ENCODE assay signal across 28 cellular contexts in genomic region chr12:48390026-48390425, GRCh38.
"Had no signal": no experiment of that assay in that cellular context is flagged by ENCODE, and none has a peak within 500 bp of the region (broad histone marks: within the 10 kb centered on the region; RNA-seq: fewer than 3 reads in every experiment).

No MANE protein-coding gene starts in this region.

- H3K36me3 Mint-ChIP-seq: activated CD4-positive, alpha-beta memory T cell treated with anti-CD3 and anti-CD28 coated beads for 36 hours; natural killer cell; stimulated activated memory B cell treated with anti-CD40 and anti-IgM and Interleukin-4, amounts not matched to agents 10 μg/mL and 1 μg/mL and 100 μg/mL, for 72 hours; type B pancreatic cell had no signal

- H3K4me3 ChIP-seq: esophagus muscularis mucosa, heart right ventricle, lung, right lobe of liver, skin epidermis, uterus had no signal

- H3K4me1 ChIP-seq: right lobe of liver, uterus had no signal

- H3K9me3 ChIP-seq: esophagus muscularis mucosa, right lobe of liver, uterus had no signal

- H3K27ac ChIP-seq: esophagus muscularis mucosa, right lobe of liver, VCaP had no signal

- DNase-seq: activated CD4-positive, alpha-beta memory T cell treated with anti-CD3 and anti-CD28 coated beads for 36 hours; activated CD4-positive, alpha-beta T cell treated with anti-CD3 and anti-CD28 coated beads for 4 hours; activated gamma-delta T cell treated with Interleukin-2 at 50 U/mL for 16 hours; activated naive CD4-positive, alpha-beta T cell treated with anti-CD3 and anti-CD28 coated beads, Interleukin-2, amount 50 U/mL, for 16 hours; activated T-cell treated with anti-CD3 and anti-CD28 coated beads, Interleukin-2, amount 50 U/mL, for 4 hours; amniotic stem cell; endodermal cell; foreskin melanocyte; mesendoderm; natural killer cell; posterior cingulate gyrus; right lobe of liver; stimulated activated CD4-positive, alpha-beta T cell treated with anti-CD3 and anti-CD28 coated beads, Interleukin-1b, Interleukin-23, amount 100 ng/mL, for 48 hours; stimulated activated CD4-positive, alpha-beta T cell treated with anti-CD3 and anti-CD28 coated beads, Interleukin-4, amount 100 ng/mL, for 4 hours; stimulated activated CD8-positive, alpha-beta memory T cell treated with anti-CD3 and anti-CD28 coated beads, Interleukin-4, amount 100 ng/mL, for 48 hours; stimulated activated naive CD8-positive, alpha-beta T cell treated with anti-CD3 and anti-CD28 coated beads, Interleukin-15, amount 100 ng/mL, for 72 hours; T-helper 1 cell; uterus had no signal

- H3K4me1 Mint-ChIP-seq: endodermal cell; natural killer cell; stimulated activated memory B cell treated with anti-CD40 and anti-IgM and Interleukin-4, amounts not matched to agents 10 μg/mL and 1 μg/mL and 100 μg/mL, for 72 hours; stimulated activated naive CD8-positive, alpha-beta T cell treated with anti-CD3 and anti-CD28 coated beads, Interleukin-15, amount 100 ng/mL, for 72 hours had no signal

- H3K4me3 Mint-ChIP-seq: activated CD4-positive, alpha-beta memory T cell treated with anti-CD3 and anti-CD28 coated beads for 36 hours; activated T-cell treated with anti-CD3 and anti-CD28 coated beads, Interleukin-2, amount 50 U/mL, for 4 hours; activated T-helper 17 cell treated with anti-CD3 and anti-CD28 coated beads, Interleukin-2, amount 50 U/mL, for 72 hours; endodermal cell; natural killer cell; stimulated activated memory B cell treated with anti-CD40 and anti-IgM and Interleukin-4, amounts not matched to agents 10 μg/mL and 1 μg/mL and 100 μg/mL, for 72 hours; stimulated activated naive CD8-positive, alpha-beta T cell treated with anti-CD3 and anti-CD28 coated beads, Interleukin-15, amount 100 ng/mL, for 72 hours; T-helper 2 cell treated with Interferon-gamma antibody and Interleukin-4, amounts not matched to agents 5 μg/mL and 100 μg/mL, for 36 hours; type B pancreatic cell had no signal

- H3K36me3 ChIP-seq: esophagus muscularis mucosa, heart right ventricle, right lobe of liver, uterus had no signal

- H3K27ac Mint-ChIP-seq: activated CD4-positive, alpha-beta memory T cell treated with anti-CD3 and anti-CD28 coated beads for 36 hours; activated T-helper 17 cell treated with anti-CD3 and anti-CD28 coated beads, Interleukin-2, amount 50 U/mL, for 72 hours; endodermal cell; natural killer cell; stimulated activated memory B cell treated with anti-CD40 and anti-IgM and Interleukin-4, amounts not matched to agents 10 μg/mL and 1 μg/mL and 100 μg/mL, for 72 hours; stimulated activated naive CD8-positive, alpha-beta T cell treated with anti-CD3 and anti-CD28 coated beads, Interleukin-15, amount 100 ng/mL, for 72 hours; T-helper 2 cell treated with Interferon-gamma antibody and Interleukin-4, amounts not matched to agents 5 μg/mL and 100 μg/mL, for 36 hours; type B pancreatic cell had no signal

- ATAC-seq: activated T-cell treated with anti-CD3 and anti-CD28 coated beads, Interleukin-2, amount 50 U/mL, for 4 hours; activated T-helper 17 cell treated with anti-CD3 and anti-CD28 coated beads, Interleukin-2, amount 50 U/mL, for 72 hours; left lobe of liver; natural killer cell; right lobe of liver; stimulated activated memory B cell treated with anti-CD40 and anti-IgM and Interleukin-4, amounts not matched to agents 10 μg/mL and 1 μg/mL and 100 μg/mL, for 72 hours; stimulated activated naive CD8-positive, alpha-beta T cell treated with anti-CD3 and anti-CD28 coated beads, Interleukin-15, amount 100 ng/mL, for 72 hours had no signal

- H3K27me3 ChIP-seq: esophagus muscularis mucosa, heart right ventricle, right lobe of liver, uterus had no signal

- H3K9me3 Mint-ChIP-seq: activated CD4-positive, alpha-beta memory T cell treated with anti-CD3 and anti-CD28 coated beads for 36 hours; activated T-cell treated with anti-CD3 and anti-CD28 coated beads, Interleukin-2, amount 50 U/mL, for 4 hours; endodermal cell; stimulated activated memory B cell treated with anti-CD40 and anti-IgM and Interleukin-4, amounts not matched to agents 10 μg/mL and 1 μg/mL and 100 μg/mL, for 72 hours; T-helper 2 cell treated with Interferon-gamma antibody and Interleukin-4, amounts not matched to agents 5 μg/mL and 100 μg/mL, for 36 hours; type B pancreatic cell had no signal
